In the genomic region with DNA sequence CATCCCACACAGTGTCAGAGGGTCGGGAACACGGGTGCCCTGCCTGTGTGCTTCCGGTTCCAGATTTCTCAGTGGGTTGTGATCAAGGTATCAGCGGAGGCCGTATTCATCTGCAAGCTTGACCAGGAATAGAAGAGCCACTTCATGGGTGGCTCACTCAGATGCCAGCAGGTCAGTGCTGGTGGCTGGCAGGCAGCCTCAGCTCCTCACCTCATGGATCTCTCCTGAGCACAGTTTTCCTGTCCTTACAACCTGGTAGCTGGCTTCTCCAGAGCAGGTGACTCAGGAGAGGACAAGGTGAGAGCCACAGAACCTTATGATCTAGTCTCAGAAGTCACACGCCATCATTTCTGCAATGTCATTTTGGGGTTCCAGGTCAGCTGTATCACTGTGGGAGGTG, we compare ENCODE assay signal across 8 cellular contexts.
"Had no signal": no experiment of that assay in that cellular context is flagged by ENCODE, and none has a peak within 500 bp of the region (broad histone marks: within the 10 kb centered on the region; RNA-seq: fewer than 3 reads in every experiment).

No MANE protein-coding gene starts in this region.

- H3K36me3 ChIP-seq: HAP-1 had no signal

- H2AFZ ChIP-seq: GM23248, GM23338 had no signal

- H3K4me2 ChIP-seq: GM23338 had no signal

- H3K9me3 ChIP-seq: HAP-1 had no signal

- H3K27ac ChIP-seq: GM23248 had no signal

- H3K4me3 ChIP-seq: GM23248, GM23338, HAP-1 had no signal

- H3K4me1 ChIP-seq: HAP-1 had no signal

- DNase-seq: GM23248, GOT3, H7, H9, HCEC 1CT, HFFc6 had no signal

- H3K9ac ChIP-seq: GM23248 had no signal
